8 cellular contexts compared by ENCODE assay signal in genomic region chr19:7069042-7069903, GRCh38. TPM values are rescaled to one million over a fixed set of nuclear protein-coding genes. Genes with fewer than 3 reads are reported as not detected.
DNase-seq lines count a peak whose midpoint lies in the region; ATAC-seq and TF ChIP-seq lines count a peak whose summit lies in the region.

TSS of gene ZNF557 (plus strand) at chr19:7069703. CDS start at chr19:7075075, 5,372 bp downstream.

- no peak for TF ChIP-seq CTCF in liver (IDR thresholded peaks at IDR 0.05; ENCODE audit: low read depth, low read length, missing input control)

- peaks cover 4 to 9% (median 8%) of the 10 kb centered on the region in 4 donors for H3K4me1 ChIP-seq in liver (ENCODE audit: control insufficient read depth in 4 of 4, insufficient read depth in 4 of 4, low read length in 3 of 4)

- ATAC-seq in GM19397 (IDR thresholded peaks at IDR 0.05; ENCODE audit: unreplicated experiment) = peak; percentile 94
- peak; percentile 86 for ATAC-seq in HG03571 (IDR thresholded peaks at IDR 0.05; ENCODE audit: unreplicated experiment)

- H3K4me3 ChIP-seq in liver (ENCODE audit: low read depth in 1 of 3, low read length in 3 of 3) = peak within 1 kb of the TSS; percentile 66 to 88 (median 81)

- H3K27me3 ChIP-seq in liver (ENCODE audit: control insufficient read depth in 4 of 4, insufficient read depth in 4 of 4, low read length in 3 of 4) = no peaks in the 10 kb centered on the region

- DNase-seq in CD1c-positive myeloid dendritic cell (ENCODE audit: extremely low spot score) = peak; percentile 96
- peak; percentile 95 for DNase-seq in NCI-H774 (lab: John Stamatoyannopoulos, UW)
- DNase-seq in activated CD4-positive, alpha-beta T cell treated with anti-CD3 and anti-CD28 coated beads, Interleukin-2, amount 50 U/mL, for 4 hours = peak; percentile 99
- DNase-seq in dermis blood vessel endothelial cell = peak; percentile 98
- peak; percentile 98 for DNase-seq in stimulated activated CD4-positive, alpha-beta T cell treated with anti-CD3 and anti-CD28 coated beads, Interleukin-4, amount 100 ng/mL, for 1 hour

- peaks cover 14 to 22% (median 18%) of the 10 kb centered on the region in 4 donors for H3K36me3 ChIP-seq in liver (ENCODE audit: control insufficient read depth in 4 of 4, insufficient read depth in 3 of 4, low read depth in 1 of 4, low read length in 3 of 4)

- under 1% methylated on average over 56 of the region's 56 CpGs for WGBS in liver

- TF ChIP-seq RAD21 in liver (IDR thresholded peaks at IDR 0.05) = no peak

- H3K9ac ChIP-seq in liver (ENCODE audit: low read depth in 1 of 2, low read length in 2 of 2) = peak within 1 kb of the TSS; percentile 56 to 57

- peaks cover 0 to 9% (median 2%) of the 10 kb centered on the region in 4 donors for H3K9me3 ChIP-seq in liver (ENCODE audit: control insufficient read depth in 4 of 4, low read length in 3 of 4)

- peak within 1 kb of the TSS; percentile 74 to 83 for H3K27ac ChIP-seq in liver (ENCODE audit: low read depth in 1 of 2, low read length in 2 of 2)

TF ChIP-seq in liver, 16 proteins besides CTCF, POLR2A, EP300 and RAD21:
- TF ChIP-seq EGR1 (IDR thresholded peaks at IDR 0.05; ENCODE audit: low read depth in 2 of 2) = peak; percentile 78 to 84
- TF ChIP-seq ATF3 (IDR thresholded peaks at IDR 0.05) = no peak
- peak; percentile 89 for TF ChIP-seq SP1 (IDR thresholded peaks at IDR 0.05)
- TF ChIP-seq FOXA2 (IDR thresholded peaks at IDR 0.05) = no peak
- no peak for TF ChIP-seq TAF1 (conservative IDR thresholded peaks at IDR 0.05)
- TF ChIP-seq YY1 (IDR thresholded peaks at IDR 0.05) = peak; percentile 38
- no peak for TF ChIP-seq FOXA1 (IDR thresholded peaks at IDR 0.05)
- TF ChIP-seq GABPA (IDR thresholded peaks at IDR 0.05 in 1 of 2, conservative IDR thresholded peaks at IDR 0.05 in 1 of 2) = peak; percentile 91 to 96
- no peak for TF ChIP-seq HNF4G (IDR thresholded peaks at IDR 0.05)
- peak in 1 of 2 donors; percentile 2 for TF ChIP-seq HNF4A (conservative IDR thresholded peaks at IDR 0.05)
- TF ChIP-seq NR2F2 (IDR thresholded peaks at IDR 0.05) = peak; percentile 38
- peak; percentile 80 for TF ChIP-seq MAX (IDR thresholded peaks at IDR 0.05)
- TF ChIP-seq ZBTB33 (IDR thresholded peaks at IDR 0.05) = peak; percentile 37
- TF ChIP-seq RXRA (IDR thresholded peaks at IDR 0.05) = peak in 1 of 2 donors; percentile 44
- peak in 1 of 2 donors; percentile 50 for TF ChIP-seq JUND (IDR thresholded peaks at IDR 0.05)
- peak; percentile 57 for TF ChIP-seq REST (IDR thresholded peaks at IDR 0.05)

RNA-seq across cellular contexts. Expression of gene ZNF557, which starts in this region (rescaled TPM):
- total RNA-seq in dermis blood vessel endothelial cell = 14.9 and 22.3 TPM in 2 replicates
- total RNA-seq in liver = 1 to 10 TPM; 5.4 to 6.0 TPM
- polyA plus RNA-seq in liver = 1 to 10 TPM; 1.4 to 2.2 TPM

Comparison
In these comparisons a context has a peak if more than half of its experiments do, and no peak if none do; other contexts are left out.
1. Peak in every context shown above with its lines: DNase-seq, ATAC-seq, H3K4me3 ChIP-seq and H3K27ac ChIP-seq.